ENCODE assay signal across 16 cellular contexts in the genomic region with DNA sequence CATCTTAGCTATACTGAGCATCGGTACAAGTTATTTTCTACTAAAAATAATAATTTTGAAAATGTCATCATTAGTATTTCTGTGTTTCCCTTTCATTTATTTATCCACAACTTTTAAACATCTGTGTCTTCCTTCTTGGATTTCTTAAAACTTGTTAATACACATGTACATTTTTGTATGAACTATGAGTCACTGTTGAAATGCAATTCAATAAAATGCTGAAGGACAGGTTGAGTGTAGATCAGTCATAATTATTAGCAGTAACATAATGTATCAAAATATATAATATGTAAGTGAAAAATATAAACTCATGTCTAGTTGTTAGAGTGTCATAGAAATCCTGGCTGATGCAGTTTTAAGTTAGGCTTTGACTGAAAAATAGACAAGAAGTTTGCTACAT.
A peak's percentile ranks its signal among the peaks of the same experiment; 100 is the strongest.
DNase-seq lines count a peak whose midpoint lies in the region; ATAC-seq, FAIRE-seq and TF ChIP-seq lines count a peak whose summit lies in the region.
"Had no signal": no experiment of that assay in that cellular context is flagged by ENCODE, and none has a peak within 500 bp of the region (broad histone marks: within the 10 kb centered on the region; RNA-seq: fewer than 3 reads in every experiment).

No MANE protein-coding gene starts in this region.

- no peak overlapping the region for H3K4me3 Mint-ChIP-seq in nephron progenitor cell
- H3K4me3 Mint-ChIP-seq in activated CD4-positive, alpha-beta T cell treated with anti-CD3 and anti-CD28 coated beads for 36 hours: no peak overlapping the region
- H3K4me3 Mint-ChIP-seq: CD4-positive, CD25-positive, alpha-beta regulatory T cell; HFFc6 had no signal

- H3K4me2 ChIP-seq in A549: no peak overlapping the region
- H3K4me2 ChIP-seq in keratinocyte (ENCODE audit: control insufficient read depth, extremely low read depth, insufficient read depth, low read depth, low read length): peak overlapping the region; percentile 34
- H3K4me2 ChIP-seq: BLaER1 treated with 17β-estradiol and CSF1 and Interleukin-3, amounts not matched to agents 10 nM and 100 nM had no signal

- H3K9me3 ChIP-seq in A549: no peaks in the 10 kb centered on the region
- H3K9me3 ChIP-seq in keratinocyte (ENCODE audit: control insufficient read depth, low read depth, low read length): no peaks in the 10 kb centered on the region
- no peaks in the 10 kb centered on the region for H3K9me3 ChIP-seq in ascending aorta
- H3K9me3 ChIP-seq: BLaER1 treated with 17β-estradiol and CSF1 and Interleukin-3, amounts not matched to agents 10 nM and 100 nM had no signal

- no peak for ATAC-seq in A549
- no peak for ATAC-seq in activated CD4-positive, alpha-beta T cell treated with anti-CD3 and anti-CD28 coated beads for 36 hours

- intact Hi-C loops in ascending aorta (cut with DNase I): no loop called here
- intact Hi-C loops in activated CD4-positive, alpha-beta T cell treated with anti-CD3 and anti-CD28 coated beads for 36 hours (cut with DNase I, micrococcal nuclease): no loop called here

- TF ChIP-seq CTCF in A549 (IDR thresholded peaks at IDR 0.05) (no peak), RWPE1 (conservative IDR thresholded peaks at IDR 0.05; ENCODE audit: low read depth) (no peak), epithelial cell of esophagus (IDR thresholded peaks at IDR 0.05; ENCODE audit: insufficient read depth, low read depth, low read length, missing control alignments) (no peak), keratinocyte (optimal IDR thresholded peaks at IDR 0.05 in 1 of 3, IDR thresholded peaks at IDR 0.05 in 1 of 3, conservative IDR thresholded peaks at IDR 0.05 in 1 of 3; ENCODE audit: extremely low read depth in 1 of 3, insufficient read depth in 2 of 3, low read length in 3 of 3) (no peak), nephron progenitor cell (IDR thresholded peaks at IDR 0.05) (no peak), ascending aorta (IDR thresholded peaks at IDR 0.05) (no peak)

- 89% methylated on average over 1 of the region's 1 CpG for WGBS in A549 (ENCODE audit: missing lambda C conversion rate)

- dilution Hi-C loops in keratinocyte (cut with MboI; ENCODE audit: extremely low pct_ligation_motif_present, low sequenced_read_pairs): no loop called here

- no peaks in the 10 kb centered on the region for H4K20me1 ChIP-seq in keratinocyte (ENCODE audit: control insufficient read depth, extremely low read depth, insufficient read depth, low read length)
- H4K20me1 ChIP-seq: BLaER1 treated with 17β-estradiol and CSF1 and Interleukin-3, amounts not matched to agents 10 nM and 100 nM had no signal

- H3K27me3 Mint-ChIP-seq in nephron progenitor cell (ENCODE audit: low read depth, poor library complexity): no peaks in the 10 kb centered on the region
- H3K27me3 Mint-ChIP-seq in activated CD4-positive, alpha-beta T cell treated with anti-CD3 and anti-CD28 coated beads for 36 hours: peaks cover 8% of the 10 kb centered on the region

- H3K36me3 Mint-ChIP-seq in nephron progenitor cell (ENCODE audit: low read depth): peaks cover 72% of the 10 kb centered on the region
- no peaks in the 10 kb centered on the region for H3K36me3 Mint-ChIP-seq in activated CD4-positive, alpha-beta T cell treated with anti-CD3 and anti-CD28 coated beads for 36 hours (ENCODE audit: low read depth)
- H3K36me3 Mint-ChIP-seq: CD4-positive, CD25-positive, alpha-beta regulatory T cell had no signal

- H3K9ac ChIP-seq in keratinocyte (ENCODE audit: control insufficient read depth, extremely low read depth, insufficient read depth, low read length): no peak overlapping the region
- H3K9ac ChIP-seq: BLaER1 treated with 17β-estradiol and CSF1 and Interleukin-3, amounts not matched to agents 10 nM and 100 nM had no signal

- DNase-seq in A549 (ENCODE audit: low read depth in 1 of 2, low spot score in 1 of 2) (no peak), RWPE1 (ENCODE audit: low spot score) (peak; percentile 37), epithelial cell of esophagus (ENCODE audit: low read depth) (peak; percentile 79), keratinocyte (ENCODE audit: low read depth, low spot score) (no peak), NCI-H1436 (lab: John Stamatoyannopoulos, UW) (no peak), nephron progenitor cell (no peak), ascending aorta (ENCODE audit: low spot score in 2 of 2) (no peak)
- no peak for DNase-seq in activated CD4-positive, alpha-beta T cell treated with anti-CD3 and anti-CD28 coated beads for 36 hours
- DNase-seq: 8988T; ACHN; CD4-positive, CD25-positive, alpha-beta regulatory T cell; DMS53; GF-D8; HCEC 1CT; HFFc6 had no signal

- TF ChIP-seq EP300 in A549 (IDR thresholded peaks at IDR 0.05): no peak

- H3K4me3 ChIP-seq in A549: no peak overlapping the region
- H3K4me3 ChIP-seq in epithelial cell of esophagus (ENCODE audit: low read length): no peak overlapping the region
- H3K4me3 ChIP-seq in keratinocyte (ENCODE audit: control insufficient read depth in 2 of 3, extremely low read depth in 1 of 3, insufficient read depth in 2 of 3, low read depth in 1 of 3, low read length in 3 of 3): no peak overlapping the region
- H3K4me3 ChIP-seq in ascending aorta: no peak overlapping the region
- H3K4me3 ChIP-seq: BLaER1 treated with 17β-estradiol and CSF1 and Interleukin-3, amounts not matched to agents 10 nM and 100 nM had no signal

- H3K9me1 ChIP-seq in keratinocyte (ENCODE audit: control insufficient read depth, extremely low read depth, insufficient read depth, low read length): no peaks in the 10 kb centered on the region

- CTCF ChIA-PET in A549 (lab: Yijun Ruan, JAX): no interaction called here
- CTCF ChIA-PET in RWPE1 (lab: Yijun Ruan, JAX): no interaction called here
- CTCF ChIA-PET in activated CD4-positive, alpha-beta T cell treated with anti-CD3 and anti-CD28 coated beads for 36 hours (lab: Charles Lee): no interaction called here

- TF ChIP-seq RAD21 in A549 (conservative IDR thresholded peaks at IDR 0.05 in 1 of 2, IDR thresholded peaks at IDR 0.05 in 1 of 2): no peak

- peaks cover 44% of the 10 kb centered on the region for H3K4me1 Mint-ChIP-seq in nephron progenitor cell
- H3K4me1 Mint-ChIP-seq in activated CD4-positive, alpha-beta T cell treated with anti-CD3 and anti-CD28 coated beads for 36 hours: no peaks in the 10 kb centered on the region
- H3K4me1 Mint-ChIP-seq: CD4-positive, CD25-positive, alpha-beta regulatory T cell had no signal

- no peak overlapping the region for H2AFZ ChIP-seq in keratinocyte (ENCODE audit: control insufficient read depth, low read length)

- no peak for TF ChIP-seq POLR2A in A549 (IDR thresholded peaks at IDR 0.05; ENCODE audit: low read length)

- no peaks in the 10 kb centered on the region for H3K9me3 Mint-ChIP-seq in nephron progenitor cell
- H3K9me3 Mint-ChIP-seq in activated CD4-positive, alpha-beta T cell treated with anti-CD3 and anti-CD28 coated beads for 36 hours (ENCODE audit: low read depth): no peaks in the 10 kb centered on the region
- H3K9me3 Mint-ChIP-seq: HFFc6 had no signal

- FAIRE-seq in A549 (lab: Jason Lieb, UNC) (peak; percentile 43), keratinocyte (lab: Jason Lieb, UNC) (no peak)

- H3K36me3 ChIP-seq in keratinocyte (ENCODE audit: control insufficient read depth in 2 of 2, extremely low read depth in 1 of 2, insufficient read depth in 2 of 2, low read length in 2 of 2) (no peaks in the 10 kb centered on the region), ascending aorta (no peaks in the 10 kb centered on the region)
- H3K36me3 ChIP-seq: BLaER1 treated with 17β-estradiol and CSF1 and Interleukin-3, amounts not matched to agents 10 nM and 100 nM had no signal

- H3K27ac ChIP-seq in A549 (no peak overlapping the region), RWPE1 (peak overlapping the region; percentile 54), keratinocyte (ENCODE audit: control insufficient read depth, insufficient read depth, low read length) (no peak overlapping the region), ascending aorta (no peak overlapping the region)
- H3K27ac ChIP-seq: BLaER1 treated with 17β-estradiol and CSF1 and Interleukin-3, amounts not matched to agents 10 nM and 100 nM had no signal

- H3K27ac Mint-ChIP-seq in nephron progenitor cell: no peak overlapping the region
- H3K27ac Mint-ChIP-seq in activated CD4-positive, alpha-beta T cell treated with anti-CD3 and anti-CD28 coated beads for 36 hours: no peak overlapping the region
- H3K27ac Mint-ChIP-seq: CD4-positive, CD25-positive, alpha-beta regulatory T cell had no signal

- H3K27me3 ChIP-seq in keratinocyte (ENCODE audit: control insufficient read depth, extremely low read depth, insufficient read depth, low read length) (no peaks in the 10 kb centered on the region), ascending aorta (no peaks in the 10 kb centered on the region)
- H3K27me3 ChIP-seq: BLaER1 treated with 17β-estradiol and CSF1 and Interleukin-3, amounts not matched to agents 10 nM and 100 nM had no signal

- no peaks in the 10 kb centered on the region for H3K4me1 ChIP-seq in A549
- peaks cover 22% of the 10 kb centered on the region for H3K4me1 ChIP-seq in keratinocyte (ENCODE audit: control insufficient read depth, extremely low read depth, insufficient read depth, low read length)
- peaks cover 2 to 16% of the 10 kb centered on the region in 2 donors for H3K4me1 ChIP-seq in ascending aorta
- H3K4me1 ChIP-seq: BLaER1 treated with 17β-estradiol and CSF1 and Interleukin-3, amounts not matched to agents 10 nM and 100 nM had no signal

- POLR2A ChIA-PET in A549 (lab: Yijun Ruan, JAX): no interaction called here
- POLR2A ChIA-PET in RWPE1 (lab: Yijun Ruan, JAX; ENCODE audit: low non-redundant PET): no interaction called here
- POLR2A ChIA-PET in activated CD4-positive, alpha-beta T cell treated with anti-CD3 and anti-CD28 coated beads for 36 hours (lab: Charles Lee): no interaction called here

- no peaks in the 10 kb centered on the region for H3K79me2 ChIP-seq in keratinocyte (ENCODE audit: control insufficient read depth, insufficient read depth, low read length)

TF ChIP-seq in A549, 52 proteins besides CTCF, POLR2A, EP300 and RAD21:
- TF ChIP-seq FOSL2 (IDR thresholded peaks at IDR 0.05): no peak
- TF ChIP-seq FOSL2 (CRISPR knock-in tag; IDR thresholded peaks at IDR 0.05): 0 out of 2 replicates have a peak, but pooled peaks have one; percentile 8
- TF ChIP-seq MAZ (IDR thresholded peaks at IDR 0.05; ENCODE audit: borderline replicate concordance, low read depth, low read length): no peak

Comparison
In these comparisons a context has a peak if more than half of its experiments do, and no peak if none do; other contexts are left out.
1. DNase-seq: peak in RWPE1 (single experiment) and epithelial cell of esophagus (single experiment); none in A549 (0 of 2), keratinocyte (single experiment), NCI-H1436 (single experiment), nephron progenitor cell (single experiment), ascending aorta (0 of 2) and activated CD4-positive, alpha-beta T cell treated with anti-CD3 and anti-CD28 coated beads for 36 hours (single experiment).